28 cellular contexts compared by ENCODE assay signal in genomic region chr7:107715531-107715930, GRCh38. TPM values are rescaled to one million over a fixed set of nuclear protein-coding genes. Genes with fewer than 3 reads are reported as not detected.
DNase-seq lines count a peak whose midpoint lies in the region; ATAC-seq, FAIRE-seq and TF ChIP-seq lines count a peak whose summit lies in the region.
"Had no signal": no experiment of that assay in that cellular context is flagged by ENCODE, and none has a peak within 500 bp of the region (broad histone marks: within the 10 kb centered on the region; RNA-seq: fewer than 3 reads in every experiment).

No MANE protein-coding gene starts in this region.

- TF ChIP-seq CTCF in PC-3 (conservative IDR thresholded peaks at IDR 0.05; ENCODE audit: low read depth, low read length) (no peak), bronchial epithelial cell (IDR thresholded peaks at IDR 0.05; ENCODE audit: insufficient read depth, low read length, severe bottlenecking) (no peak), retinal pigment epithelial cell (conservative IDR thresholded peaks at IDR 0.05; ENCODE audit: low read depth, low read length) (no peak)

- BruUV-seq in PC-3 (replicated peaks; lab: Mats Ljungman, UMichigan): no TSS peak

- H3K36me3 ChIP-seq in PC-3 (ENCODE audit: low read depth, low read length): no peaks in the 10 kb centered on the region
- no peaks in the 10 kb centered on the region for H3K36me3 ChIP-seq in bronchial epithelial cell (ENCODE audit: control insufficient read depth, insufficient read depth, low read length)

- CTCF ChIA-PET in PC-3 (lab: Charles Lee): interaction anchor here (0.6 kb wide), 1 partner anchor 12 kb away, joined by 3 read pairs; no protein-coding TSS in a partner anchor

- H3K9ac ChIP-seq in PC-3 (ENCODE audit: low read length): no peak overlapping the region

- DNase-seq in HCEC 1CT (peak; percentile 54), PC-3 (peak; percentile 53), bronchial epithelial cell (ENCODE audit: low read depth) (peak; percentile 50), retinal pigment epithelial cell (ENCODE audit: low read depth) (peak; percentile 77), AG20443 (ENCODE audit: low spot score) (no peak), NCI-H2171 (lab: John Stamatoyannopoulos, UW) (no peak), GF-D8 (lab: John Stamatoyannopoulos, UW) (no peak)
- DNase-seq: activated B cell treated with CpG ODN at 0.5 μM for 24 hours; activated CD4-positive, alpha-beta T cell treated with anti-CD3 and anti-CD28 coated beads, Interleukin-2, amount 50 U/mL, for 4 hours; activated CD8-positive, alpha-beta memory T cell treated with anti-CD3 and anti-CD28 coated beads, Interleukin-2, amount 50 U/mL, for 48 hours; CD4-positive, CD25-positive, alpha-beta regulatory T cell; left ventricle myocardium superior; naive thymus-derived CD4-positive, alpha-beta T cell; NCI-H1048; NCI-H187 treated with DMSO at 0.1 percent for 48 hours; NCI-H748 treated with DMSO at 0.1 percent for 48 hours; occipital lobe; right cardiac atrium; stimulated activated CD4-positive, alpha-beta T cell treated with anti-CD3 and anti-CD28 coated beads, Interleukin-4, amount 100 ng/mL, for 4 hours; stimulated activated naive CD8-positive, alpha-beta T cell treated with anti-CD3 and anti-CD28 coated beads, Interleukin-15, Interleukin-2, amounts not matched to agents 100 U/mL and 50 U/mL, for 24 hours; T1000 had no signal

- no peak overlapping the region for H3K27ac ChIP-seq in PC-3 (ENCODE audit: low read length)
- H3K27ac ChIP-seq: epithelial cell of prostate, foreskin keratinocyte had no signal

- intact Hi-C loops in PC-3 (cut with micrococcal nuclease): no loop called here

- H4K20me1 ChIP-seq in PC-3 (ENCODE audit: low read length): no peaks in the 10 kb centered on the region

- H3K4me3 ChIP-seq in PC-3 (ENCODE audit: low read length): no peak overlapping the region
- no peak overlapping the region for H3K4me3 ChIP-seq in bronchial epithelial cell (ENCODE audit: low read depth, low read length)
- H3K4me3 ChIP-seq in retinal pigment epithelial cell (ENCODE audit: low read length): no peak overlapping the region

- no peaks in the 10 kb centered on the region for H3K79me2 ChIP-seq in PC-3 (ENCODE audit: low read length)

- peaks cover 10% of the 10 kb centered on the region for H3K4me1 ChIP-seq in PC-3 (ENCODE audit: insufficient read depth, low read length)

- no peak overlapping the region for H2AFZ ChIP-seq in PC-3 (ENCODE audit: low read length)

- H3K27me3 ChIP-seq in PC-3 (ENCODE audit: low read length) (no peaks in the 10 kb centered on the region), bronchial epithelial cell (ENCODE audit: control insufficient read depth, insufficient read depth, low read length) (no peaks in the 10 kb centered on the region)
- H3K27me3 ChIP-seq: foreskin keratinocyte had no signal

- H3K4me2 ChIP-seq in PC-3 (ENCODE audit: low read length): no peak overlapping the region

- no peak for FAIRE-seq in bronchial epithelial cell (lab: Jason Lieb, UNC)

- ATAC-seq in PC-3 (peak; percentile 72; the same call in 1 of the 2 replicates), HG02642 (IDR thresholded peaks at IDR 0.05; ENCODE audit: poor library complexity, unreplicated experiment) (no peak)
- ATAC-seq: activated T-helper 17 cell treated with anti-CD3 and anti-CD28 coated beads, Interleukin-2, amount 50 U/mL, for 72 hours; foreskin keratinocyte; left ventricle myocardium superior; naive thymus-derived CD4-positive, alpha-beta T cell; right cardiac atrium; Right ventricle myocardium inferior; stimulated activated naive CD8-positive, alpha-beta T cell treated with anti-CD3 and anti-CD28 coated beads, Interleukin-15, Interleukin-2, amounts not matched to agents 100 U/mL and 50 U/mL, for 24 hours had no signal

- no peaks in the 10 kb centered on the region for H3K9me2 ChIP-seq in PC-3 (replicated peaks; ENCODE audit: low read length)

- POLR2A ChIA-PET in PC-3 (lab: Charles Lee; ENCODE audit: unreplicated experiment): interaction anchor here (0.6 kb wide), 1 partner anchor 187 kb away, joined by 4 read pairs; no protein-coding TSS in a partner anchor

- H3F3A ChIP-seq in PC-3 (ENCODE audit: low read length, unreplicated experiment): no peaks in the 10 kb centered on the region

- H3K9me3 ChIP-seq in PC-3 (ENCODE audit: low read length): no peaks in the 10 kb centered on the region

RNA-seq across cellular contexts. Expression of gene CBLL1, which starts 28.4 kb away (rescaled TPM):
- total RNA-seq in PC-3 (2014; rRNA removed) (10.6 and 10.7 TPM in 2 replicates), bronchial epithelial cell (9.0 and 12.3 TPM in 2 replicates)

RNA-seq across cellular contexts. Expression of gene SLC26A4, which starts 54.9 kb away (rescaled TPM):
- total RNA-seq in PC-3 (2014; rRNA removed) (not detected in 2 replicates), bronchial epithelial cell (0.53 and 1.3 TPM in 2 replicates)
- total RNA-seq: HT-29, mesothelial cell of epicardium had no signal

Comparison
In these comparisons a context has a peak if more than half of its experiments do, and no peak if none do; other contexts are left out.
1. DNase-seq: peak in HCEC 1CT (single experiment), PC-3 (single experiment), bronchial epithelial cell (single experiment) and retinal pigment epithelial cell (single experiment); none in AG20443 (single experiment), NCI-H2171 (single experiment) and GF-D8 (single experiment).